ENCODE assay signal across 1 cellular context in the genomic region with DNA sequence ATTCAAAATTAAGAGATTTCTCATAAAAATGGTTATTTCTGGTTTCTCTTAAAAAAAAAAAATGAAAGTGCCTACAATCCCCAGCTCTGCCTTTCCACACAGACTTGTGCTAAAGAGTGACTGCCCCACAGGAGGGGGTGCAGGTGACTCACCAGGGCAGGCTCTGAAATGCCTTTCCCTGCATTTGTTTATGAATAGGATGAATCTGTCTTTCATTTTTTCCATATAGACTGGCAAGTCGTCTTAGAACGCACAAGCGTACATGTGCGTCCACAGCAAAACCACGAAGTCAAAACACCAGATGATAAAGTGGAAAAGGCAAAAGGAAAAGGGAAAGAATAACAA.
TF ChIP-seq lines count a peak whose summit lies in the region.

No MANE protein-coding gene starts in this region.

TF ChIP-seq in GM23338, 12 proteins besides CTCF, POLR2A, EP300 and RAD21 (continued from another document):
- TF ChIP-seq STAT1 (IDR thresholded peaks at IDR 0.05; ENCODE audit: unreplicated experiment) (no peak), JUNB (IDR thresholded peaks at IDR 0.05; ENCODE audit: unreplicated experiment) (no peak), POLR2AphosphoS5 (IDR thresholded peaks at IDR 0.05; ENCODE audit: low read depth) (no peak), ZNF331 (CRISPR knock-in tag; IDR thresholded peaks at IDR 0.05; ENCODE audit: low read depth) (no peak), EZH2phosphoT487 (IDR thresholded peaks at IDR 0.05; ENCODE audit: unreplicated experiment) (no peak)
- TF ChIP-seq, protein P1, sequence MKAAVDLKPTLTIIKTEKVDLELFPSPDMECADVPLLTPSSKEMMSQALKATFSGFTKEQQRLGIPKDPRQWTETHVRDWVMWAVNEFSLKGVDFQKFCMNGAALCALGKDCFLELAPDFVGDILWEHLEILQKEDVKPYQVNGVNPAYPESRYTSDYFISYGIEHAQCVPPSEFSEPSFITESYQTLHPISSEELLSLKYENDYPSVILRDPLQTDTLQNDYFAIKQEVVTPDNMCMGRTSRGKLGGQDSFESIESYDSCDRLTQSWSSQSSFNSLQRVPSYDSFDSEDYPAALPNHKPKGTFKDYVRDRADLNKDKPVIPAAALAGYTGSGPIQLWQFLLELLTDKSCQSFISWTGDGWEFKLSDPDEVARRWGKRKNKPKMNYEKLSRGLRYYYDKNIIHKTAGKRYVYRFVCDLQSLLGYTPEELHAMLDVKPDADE (IDR thresholded peaks at IDR 0.05), result no peak
- TF ChIP-seq, protein P2, sequence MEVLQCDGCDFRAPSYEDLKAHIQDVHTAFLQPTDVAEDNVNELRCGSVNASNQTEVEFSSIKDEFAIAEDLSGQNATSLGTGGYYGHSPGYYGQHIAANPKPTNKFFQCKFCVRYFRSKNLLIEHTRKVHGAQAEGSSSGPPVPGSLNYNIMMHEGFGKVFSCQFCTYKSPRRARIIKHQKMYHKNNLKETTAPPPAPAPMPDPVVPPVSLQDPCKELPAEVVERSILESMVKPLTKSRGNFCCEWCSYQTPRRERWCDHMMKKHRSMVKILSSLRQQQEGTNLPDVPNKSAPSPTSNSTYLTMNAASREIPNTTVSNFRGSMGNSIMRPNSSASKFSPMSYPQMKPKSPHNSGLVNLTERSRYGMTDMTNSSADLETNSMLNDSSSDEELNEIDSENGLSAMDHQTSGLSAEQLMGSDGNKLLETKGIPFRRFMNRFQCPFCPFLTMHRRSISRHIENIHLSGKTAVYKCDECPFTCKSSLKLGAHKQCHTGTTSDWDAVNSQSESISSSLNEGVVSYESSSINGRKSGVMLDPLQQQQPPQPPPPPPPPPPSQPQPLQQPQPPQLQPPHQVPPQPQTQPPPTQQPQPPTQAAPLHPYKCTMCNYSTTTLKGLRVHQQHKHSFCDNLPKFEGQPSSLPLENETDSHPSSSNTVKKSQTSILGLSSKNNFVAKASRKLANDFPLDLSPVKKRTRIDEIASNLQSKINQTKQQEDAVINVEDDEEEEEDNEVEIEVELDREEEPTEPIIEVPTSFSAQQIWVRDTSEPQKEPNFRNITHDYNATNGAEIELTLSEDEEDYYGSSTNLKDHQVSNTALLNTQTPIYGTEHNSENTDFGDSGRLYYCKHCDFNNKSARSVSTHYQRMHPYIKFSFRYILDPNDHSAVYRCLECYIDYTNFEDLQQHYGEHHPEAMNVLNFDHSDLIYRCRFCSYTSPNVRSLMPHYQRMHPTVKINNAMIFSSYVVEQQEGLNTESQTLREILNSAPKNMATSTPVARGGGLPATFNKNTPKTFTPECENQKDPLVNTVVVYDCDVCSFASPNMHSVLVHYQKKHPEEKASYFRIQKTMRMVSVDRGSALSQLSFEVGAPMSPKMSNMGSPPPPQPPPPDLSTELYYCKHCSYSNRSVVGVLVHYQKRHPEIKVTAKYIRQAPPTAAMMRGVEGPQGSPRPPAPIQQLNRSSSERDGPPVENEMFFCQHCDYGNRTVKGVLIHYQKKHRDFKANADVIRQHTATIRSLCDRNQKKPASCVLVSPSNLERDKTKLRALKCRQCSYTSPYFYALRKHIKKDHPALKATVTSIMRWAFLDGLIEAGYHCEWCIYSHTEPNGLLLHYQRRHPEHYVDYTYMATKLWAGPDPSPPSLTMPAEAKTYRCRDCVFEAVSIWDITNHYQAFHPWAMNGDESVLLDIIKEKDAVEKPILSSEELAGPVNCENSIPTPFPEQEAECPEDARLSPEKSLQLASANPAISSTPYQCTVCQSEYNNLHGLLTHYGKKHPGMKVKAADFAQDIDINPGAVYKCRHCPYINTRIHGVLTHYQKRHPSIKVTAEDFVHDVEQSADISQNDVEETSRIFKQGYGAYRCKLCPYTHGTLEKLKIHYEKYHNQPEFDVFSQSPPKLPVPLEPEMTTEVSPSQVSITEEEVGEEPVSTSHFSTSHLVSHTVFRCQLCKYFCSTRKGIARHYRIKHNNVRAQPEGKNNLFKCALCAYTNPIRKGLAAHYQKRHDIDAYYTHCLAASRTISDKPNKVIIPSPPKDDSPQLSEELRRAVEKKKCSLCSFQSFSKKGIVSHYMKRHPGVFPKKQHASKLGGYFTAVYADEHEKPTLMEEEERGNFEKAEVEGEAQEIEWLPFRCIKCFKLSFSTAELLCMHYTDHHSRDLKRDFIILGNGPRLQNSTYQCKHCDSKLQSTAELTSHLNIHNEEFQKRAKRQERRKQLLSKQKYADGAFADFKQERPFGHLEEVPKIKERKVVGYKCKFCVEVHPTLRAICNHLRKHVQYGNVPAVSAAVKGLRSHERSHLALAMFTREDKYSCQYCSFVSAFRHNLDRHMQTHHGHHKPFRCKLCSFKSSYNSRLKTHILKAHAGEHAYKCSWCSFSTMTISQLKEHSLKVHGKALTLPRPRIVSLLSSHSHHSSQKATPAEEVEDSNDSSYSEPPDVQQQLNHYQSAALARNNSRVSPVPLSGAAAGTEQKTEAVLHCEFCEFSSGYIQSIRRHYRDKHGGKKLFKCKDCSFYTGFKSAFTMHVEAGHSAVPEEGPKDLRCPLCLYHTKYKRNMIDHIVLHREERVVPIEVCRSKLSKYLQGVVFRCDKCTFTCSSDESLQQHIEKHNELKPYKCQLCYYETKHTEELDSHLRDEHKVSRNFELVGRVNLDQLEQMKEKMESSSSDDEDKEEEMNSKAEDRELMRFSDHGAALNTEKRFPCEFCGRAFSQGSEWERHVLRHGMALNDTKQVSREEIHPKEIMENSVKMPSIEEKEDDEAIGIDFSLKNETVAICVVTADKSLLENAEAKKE (CRISPR knock-in tag; IDR thresholded peaks at IDR 0.05), result no peak
